In the genomic region with DNA sequence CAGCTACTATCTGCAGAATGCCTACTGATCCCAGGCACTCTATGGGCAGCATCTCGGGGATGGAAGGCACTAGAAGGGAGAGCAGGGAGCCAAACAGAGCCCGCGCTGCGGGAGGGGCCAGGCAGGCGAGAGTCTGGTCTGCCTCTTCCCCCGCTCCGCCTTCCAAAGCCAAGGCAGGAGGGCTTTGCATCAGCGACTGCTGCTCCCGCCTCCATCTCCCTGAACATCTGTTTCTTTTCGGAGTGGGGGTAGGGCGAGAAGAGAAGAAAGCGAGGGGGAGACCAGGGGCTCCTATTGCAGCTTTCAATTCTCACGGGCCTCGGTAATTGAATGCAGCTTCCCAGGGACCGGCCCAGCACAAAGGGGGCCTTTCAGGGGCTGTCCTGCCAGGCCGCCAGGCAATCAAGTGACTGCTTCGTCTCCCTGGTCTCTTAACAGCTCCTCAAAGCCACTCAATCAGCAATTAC, we compare ENCODE assay signal across 10 cellular contexts. TPM values are rescaled to one million over a fixed set of nuclear protein-coding genes. Genes with fewer than 3 reads are reported as not detected.
DNase-seq lines count a peak whose midpoint lies in the region; ATAC-seq and TF ChIP-seq lines count a peak whose summit lies in the region.
"Had no signal": no experiment of that assay in that cellular context is flagged by ENCODE, and none has a peak within 500 bp of the region (broad histone marks: within the 10 kb centered on the region; RNA-seq: fewer than 3 reads in every experiment).

No MANE protein-coding gene starts in this region.

- no peak for TF ChIP-seq CTCF in endodermal cell (conservative IDR thresholded peaks at IDR 0.05)

- POLR2A ChIA-PET in naive thymus-derived CD8-positive, alpha-beta T cell (lab: Charles Lee): no interaction called here

- H3K4me3 Mint-ChIP-seq in endodermal cell: no peak overlapping the region
- no peak overlapping the region for H3K4me3 Mint-ChIP-seq in naive thymus-derived CD8-positive, alpha-beta T cell

- no peaks in the 10 kb centered on the region for H3K36me3 Mint-ChIP-seq in endodermal cell (ENCODE audit: low read depth)
- peaks cover 0 to 3% (median 2%) of the 10 kb centered on the region in 3 donors for H3K36me3 Mint-ChIP-seq in naive thymus-derived CD8-positive, alpha-beta T cell

- H3K36me3 ChIP-seq in endodermal cell (ENCODE audit: control insufficient read depth, insufficient read depth, low read length) (no peaks in the 10 kb centered on the region), mucosa of rectum (ENCODE audit: control insufficient read depth in 2 of 2, insufficient read depth in 2 of 2, low read length in 2 of 2) (no peaks in the 10 kb centered on the region)

- no peak for ATAC-seq in naive thymus-derived CD8-positive, alpha-beta T cell

- H3K27ac ChIP-seq in endodermal cell (ENCODE audit: low read depth, low read length) (peak overlapping the region; percentile 100), mucosa of rectum (ENCODE audit: low read depth in 2 of 2, low read length in 2 of 2) (peak overlapping the region; percentile 26 to 61)
- H3K27ac ChIP-seq: C4-2B had no signal

- no peaks in the 10 kb centered on the region for H3K27me3 Mint-ChIP-seq in endodermal cell (ENCODE audit: insufficient read depth)
- H3K27me3 Mint-ChIP-seq in naive thymus-derived CD8-positive, alpha-beta T cell: no peaks in the 10 kb centered on the region

- H3K9me3 Mint-ChIP-seq in endodermal cell: no peaks in the 10 kb centered on the region
- H3K9me3 Mint-ChIP-seq in naive thymus-derived CD8-positive, alpha-beta T cell: no peaks in the 10 kb centered on the region

- DNase-seq in A172 (ENCODE audit: low spot score) (peak; percentile 87), NCI-H2107 (lab: John Stamatoyannopoulos, UW) (peak; percentile 62), endodermal cell (peak; percentile 97), amniotic stem cell (lab: John Stamatoyannopoulos, UW) (no peak), NCI-H146 treated with DMSO at 0.1 percent for 48 hours (lab: John Stamatoyannopoulos, UW; ENCODE audit: unreplicated experiment) (no peak)
- no peak for DNase-seq in naive thymus-derived CD8-positive, alpha-beta T cell
- DNase-seq in stimulated activated CD4-positive, alpha-beta T cell treated with anti-CD3 and anti-CD28 coated beads, Interleukin-1b, Interleukin-23, amount 100 ng/mL, for 48 hours: no peak
- DNase-seq: NCI-H774 had no signal

- WGBS in endodermal cell (ENCODE audit: insufficient coverage in 1 of 2, insufficient read length in 1 of 2), 2 experiments: 10% methylated on average over 17 of the region's 17 CpGs; no CpG with 5 or more reads in 1 of the 2 experiments

- peaks cover 37% of the 10 kb centered on the region for H3K4me1 Mint-ChIP-seq in endodermal cell
- peaks cover 0 to 3% (median 0%) of the 10 kb centered on the region in 4 donors for H3K4me1 Mint-ChIP-seq in naive thymus-derived CD8-positive, alpha-beta T cell

- H3K27me3 ChIP-seq in endodermal cell (ENCODE audit: control insufficient read depth, insufficient read depth, low read length, poor library complexity, severe bottlenecking) (no peaks in the 10 kb centered on the region), mucosa of rectum (ENCODE audit: control insufficient read depth in 2 of 2, insufficient read depth in 2 of 2, low read length in 2 of 2) (no peaks in the 10 kb centered on the region)

- H3K9ac ChIP-seq in endodermal cell (ENCODE audit: extremely low read depth, low read length, poor library complexity, severe bottlenecking) (peak overlapping the region; percentile 36), mucosa of rectum (ENCODE audit: low read depth in 1 of 2, low read length in 2 of 2) (no peak overlapping the region)

- H3K4me1 ChIP-seq in endodermal cell (ENCODE audit: control insufficient read depth, insufficient read depth, low read length): peaks cover 19% of the 10 kb centered on the region
- peaks cover 4 to 5% of the 10 kb centered on the region in 2 donors for H3K4me1 ChIP-seq in mucosa of rectum (ENCODE audit: control insufficient read depth in 2 of 2, insufficient read depth in 2 of 2, low read length in 2 of 2)

- no peak overlapping the region for H3K4me3 ChIP-seq in endodermal cell (ENCODE audit: low read length)
- no peak overlapping the region for H3K4me3 ChIP-seq in mucosa of rectum (ENCODE audit: low read length in 2 of 2)

- H3K27ac Mint-ChIP-seq in endodermal cell: peak overlapping the region; percentile 70
- H3K27ac Mint-ChIP-seq in naive thymus-derived CD8-positive, alpha-beta T cell: no peak overlapping the region

- H3K9me3 ChIP-seq in endodermal cell (ENCODE audit: control insufficient read depth, low read length): no peaks in the 10 kb centered on the region
- no peaks in the 10 kb centered on the region for H3K9me3 ChIP-seq in mucosa of rectum (ENCODE audit: control insufficient read depth in 2 of 2, low read length in 2 of 2)

RNA-seq across cellular contexts. Expression of a gene that starts 31.4 kb away (rescaled TPM):
- total RNA-seq in A172 (2014; rRNA removed; shearing (Covaris generic)): 42.1 and 53.8 TPM in 2 replicates
- 10 to 100 TPM; 38.5 to 49.7 TPM for total RNA-seq in endodermal cell
- 57.7 TPM for polyA plus RNA-seq in endodermal cell (2013, experiment 1 of 2)
- 49.6 TPM for polyA plus RNA-seq in endodermal cell (2013, experiment 2 of 2)
- under 1 TPM; 0.21 to 0.96 TPM for total RNA-seq in naive thymus-derived CD8-positive, alpha-beta T cell
- polyA plus RNA-seq in naive thymus-derived CD8-positive, alpha-beta T cell: under 1 TPM in 1 of 3 donors, not detected in 2; 0.50 TPM

Comparison
In these comparisons a context has a peak if more than half of its experiments do, and no peak if none do; other contexts are left out.
1. DNase-seq: peak in A172 (single experiment), NCI-H2107 (single experiment) and endodermal cell (single experiment); none in naive thymus-derived CD8-positive, alpha-beta T cell (0 of 10), amniotic stem cell (single experiment), NCI-H146 treated with DMSO at 0.1 percent for 48 hours (single experiment) and stimulated activated CD4-positive, alpha-beta T cell treated with anti-CD3 and anti-CD28 coated beads, Interleukin-1b, Interleukin-23, amount 100 ng/mL, for 48 hours (single experiment).
2. RNA of a gene that starts 31.4 kb away (total RNA-seq): 38.5 to 49.7 TPM in endodermal cell and 42.1 to 53.8 TPM in A172; 0.21 to 0.96 TPM in naive thymus-derived CD8-positive, alpha-beta T cell; every median in the first group is over 10 times any median in the second.